In the genomic region with DNA sequence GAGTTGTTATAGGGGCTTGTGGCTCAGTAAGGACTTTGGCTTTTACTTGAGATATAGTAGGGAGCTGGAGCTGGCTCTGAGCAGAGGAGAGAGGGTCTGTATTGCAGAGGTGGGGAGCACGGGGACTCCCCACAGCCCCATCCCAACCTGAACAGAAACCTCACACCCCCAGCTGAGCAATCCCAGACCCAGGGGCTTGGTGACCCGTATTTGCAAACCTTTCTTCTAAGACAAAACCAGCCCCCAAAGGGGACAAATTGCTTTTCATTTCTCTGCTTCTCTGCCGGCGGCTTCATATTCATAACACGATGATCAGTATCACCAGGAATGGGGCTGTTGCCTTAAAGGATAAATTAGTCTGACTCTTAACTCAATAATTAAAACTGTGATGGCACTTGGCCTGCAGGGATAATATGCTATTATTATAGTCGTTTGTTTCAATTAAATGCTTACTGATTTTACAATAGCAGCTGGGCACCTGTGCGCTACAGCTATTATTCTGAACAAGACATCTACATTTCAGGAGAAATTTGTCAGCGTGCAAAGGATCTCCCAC, we compare ENCODE assay signal across 27 cellular contexts.
A peak's percentile ranks its signal among the peaks of the same experiment; 100 is the strongest.
DNase-seq lines count a peak whose midpoint lies in the region; ATAC-seq and TF ChIP-seq lines count a peak whose summit lies in the region.
"Had no signal": no experiment of that assay in that cellular context is flagged by ENCODE, and none has a peak within 500 bp of the region (broad histone marks: within the 10 kb centered on the region; RNA-seq: fewer than 3 reads in every experiment).

No MANE protein-coding gene starts in this region.

- peak overlapping the region; percentile 53 for H3K4me2 ChIP-seq in Loucy (ENCODE audit: low read depth, low read length, poor library complexity, severe bottlenecking)

- H4K20me1 ChIP-seq in Loucy (ENCODE audit: insufficient read depth, low read length, poor library complexity, severe bottlenecking): no peaks in the 10 kb centered on the region

- no peak for TF ChIP-seq CTCF in Loucy (conservative IDR thresholded peaks at IDR 0.05; ENCODE audit: low read length)

- H3K9me3 Mint-ChIP-seq in activated naive CD4-positive, alpha-beta T cell treated with anti-CD3 and anti-CD28 coated beads, Interleukin-2, amount 50 U/mL, for 24 hours: no peaks in the 10 kb centered on the region
- H3K9me3 Mint-ChIP-seq in stimulated activated naive CD8-positive, alpha-beta T cell treated with anti-CD3 and anti-CD28 coated beads, Interleukin-15, amount 100 ng/mL, for 72 hours: peaks cover 8 to 9% of the 10 kb centered on the region in 2 donors
- peaks cover 0 to 3% of the 10 kb centered on the region in 2 donors for H3K9me3 Mint-ChIP-seq in stimulated activated naive B cell treated with anti-CD40 and anti-IgM and Interleukin-4, amounts not matched to agents 10 μg/mL and 1 μg/mL and 100 μg/mL, for 72 hours

- peak overlapping the region; percentile 64 for H3K9ac ChIP-seq in Loucy (ENCODE audit: low read depth, low read length, poor library complexity, severe bottlenecking)
- H3K9ac ChIP-seq: BLaER1 treated with 17β-estradiol and CSF1 and Interleukin-3, amounts not matched to agents 10 nM and 100 nM had no signal

- H3K27me3 ChIP-seq in Loucy (ENCODE audit: insufficient read depth, low read length, poor library complexity, severe bottlenecking): no peaks in the 10 kb centered on the region

- peaks cover 2% of the 10 kb centered on the region for H3K27me3 Mint-ChIP-seq in activated naive CD4-positive, alpha-beta T cell treated with anti-CD3 and anti-CD28 coated beads, Interleukin-2, amount 50 U/mL, for 24 hours
- H3K27me3 Mint-ChIP-seq in stimulated activated naive CD8-positive, alpha-beta T cell treated with anti-CD3 and anti-CD28 coated beads, Interleukin-15, amount 100 ng/mL, for 72 hours: peaks cover 65% of the 10 kb centered on the region
- H3K27me3 Mint-ChIP-seq in stimulated activated naive B cell treated with anti-CD40 and anti-IgM and Interleukin-4, amounts not matched to agents 10 μg/mL and 1 μg/mL and 100 μg/mL, for 72 hours: peaks cover 41 to 44% of the 10 kb centered on the region in 2 donors

- H3K79me2 ChIP-seq in Loucy (ENCODE audit: insufficient read depth, low read length): no peaks in the 10 kb centered on the region

- no peak overlapping the region for H2AFZ ChIP-seq in Loucy (ENCODE audit: low read length)

- no peak for ATAC-seq in stimulated activated naive CD8-positive, alpha-beta T cell treated with anti-CD3 and anti-CD28 coated beads, Interleukin-15, amount 100 ng/mL, for 72 hours
- no peak for ATAC-seq in GM19328 (IDR thresholded peaks at IDR 0.05; ENCODE audit: unreplicated experiment)
- ATAC-seq in stimulated activated naive B cell treated with anti-CD40 and anti-IgM and Interleukin-4, amounts not matched to agents 10 μg/mL and 1 μg/mL and 100 μg/mL, for 72 hours (replicated peaks): no peak
- ATAC-seq: HepG2, T-helper 17 cell had no signal

- no peaks in the 10 kb centered on the region for H3K36me3 ChIP-seq in Loucy (ENCODE audit: insufficient read depth, low read length)
- H3K36me3 ChIP-seq: BLaER1 treated with 17β-estradiol and CSF1 and Interleukin-3, amounts not matched to agents 10 nM and 100 nM; neutrophil; thoracic aorta had no signal

- no peak overlapping the region for H3K4me3 Mint-ChIP-seq in activated naive CD4-positive, alpha-beta T cell treated with anti-CD3 and anti-CD28 coated beads, Interleukin-2, amount 50 U/mL, for 24 hours
- peak overlapping the region in 1 of 2 donors; percentile 32 for H3K4me3 Mint-ChIP-seq in stimulated activated naive CD8-positive, alpha-beta T cell treated with anti-CD3 and anti-CD28 coated beads, Interleukin-15, amount 100 ng/mL, for 72 hours
- no peak overlapping the region for H3K4me3 Mint-ChIP-seq in stimulated activated naive B cell treated with anti-CD40 and anti-IgM and Interleukin-4, amounts not matched to agents 10 μg/mL and 1 μg/mL and 100 μg/mL, for 72 hours
- H3K4me3 Mint-ChIP-seq: activated naive CD4-positive, alpha-beta T cell treated with anti-CD3 and anti-CD28 coated beads, Interleukin-2, amount 10 ng/mL, durations not matched to agents 7 days and 5 days; activated T-helper 1 cell treated with anti-CD3 and anti-CD28 coated beads, Interleukin-12 subunit alpha, Interleukin-12 subunit beta, Interleukin-2, Interleukin-4 antibody, amounts not matched to agents 30 ng/mL and 10 ng/mL and 1 ng/mL, durations not matched to agents 14 hours and 24 hours and 36 hours; naive B cell; T-helper 17 cell had no signal

- no peaks in the 10 kb centered on the region for H3K9me2 ChIP-seq in Loucy (replicated peaks; ENCODE audit: low read depth, low read length)

- H3K4me1 ChIP-seq in Loucy (ENCODE audit: insufficient read depth, low read length, poor library complexity, severe bottlenecking): peaks cover 86% of the 10 kb centered on the region

- no peaks in the 10 kb centered on the region for H3K36me3 Mint-ChIP-seq in activated naive CD4-positive, alpha-beta T cell treated with anti-CD3 and anti-CD28 coated beads, Interleukin-2, amount 50 U/mL, for 24 hours
- H3K36me3 Mint-ChIP-seq in stimulated activated naive B cell treated with anti-CD40 and anti-IgM and Interleukin-4, amounts not matched to agents 10 μg/mL and 1 μg/mL and 100 μg/mL, for 72 hours: no peaks in the 10 kb centered on the region
- H3K36me3 Mint-ChIP-seq: activated naive CD4-positive, alpha-beta T cell treated with anti-CD3 and anti-CD28 coated beads, Interleukin-2, amount 10 ng/mL, durations not matched to agents 7 days and 5 days; naive B cell had no signal

- peak overlapping the region; percentile 41 for H3K27ac Mint-ChIP-seq in activated naive CD4-positive, alpha-beta T cell treated with anti-CD3 and anti-CD28 coated beads, Interleukin-2, amount 50 U/mL, for 24 hours
- H3K27ac Mint-ChIP-seq in stimulated activated naive CD8-positive, alpha-beta T cell treated with anti-CD3 and anti-CD28 coated beads, Interleukin-15, amount 100 ng/mL, for 72 hours: peak overlapping the region; percentile 83 to 84
- no peak overlapping the region for H3K27ac Mint-ChIP-seq in stimulated activated naive B cell treated with anti-CD40 and anti-IgM and Interleukin-4, amounts not matched to agents 10 μg/mL and 1 μg/mL and 100 μg/mL, for 72 hours
- H3K27ac Mint-ChIP-seq: activated naive CD4-positive, alpha-beta T cell treated with anti-CD3 and anti-CD28 coated beads, Interleukin-2, amount 10 ng/mL, durations not matched to agents 7 days and 5 days; activated T-helper 1 cell treated with anti-CD3 and anti-CD28 coated beads, Interleukin-12 subunit alpha, Interleukin-12 subunit beta, Interleukin-2, Interleukin-4 antibody, amounts not matched to agents 30 ng/mL and 10 ng/mL and 1 ng/mL, durations not matched to agents 14 hours and 24 hours and 36 hours; naive B cell; progenitor cell of endocrine pancreas; T-helper 17 cell had no signal

- peak overlapping the region; percentile 53 for H3K4me3 ChIP-seq in Loucy (ENCODE audit: low read length, poor library complexity, severe bottlenecking)
- H3K4me3 ChIP-seq: BLaER1 treated with 17β-estradiol and CSF1 and Interleukin-3, amounts not matched to agents 10 nM and 100 nM; dorsolateral prefrontal cortex; thoracic aorta had no signal

- no peak for DNase-seq in activated naive CD4-positive, alpha-beta T cell (lab: John Stamatoyannopoulos, UW)
- peak; percentile 26 for DNase-seq in ecto neural progenitor cell (ENCODE audit: low spot score)
- DNase-seq in stimulated activated naive CD8-positive, alpha-beta T cell treated with anti-CD3 and anti-CD28 coated beads, Interleukin-15, amount 100 ng/mL, for 72 hours: no peak
- no peak for DNase-seq in stimulated activated naive B cell treated with anti-CD40 and anti-IgM and Interleukin-4, amounts not matched to agents 10 μg/mL and 1 μg/mL and 100 μg/mL, for 72 hours
- DNase-seq: activated CD4-positive, alpha-beta T cell treated with anti-CD3 and anti-CD28 coated beads, Interleukin-2, amount 50 U/mL, for 4 hours; activated CD4-positive, CD25-positive, alpha-beta regulatory T cell; activated naive CD4-positive, alpha-beta T cell treated with anti-CD3 and anti-CD28 coated beads, Interleukin-2, amount 10 ng/mL, durations not matched to agents 7 days and 5 days; DMS153; dorsolateral prefrontal cortex; HCEC 1CT; Kasumi-1; midbrain; naive B cell; NCI-H2107; NCI-H446 treated with DMSO at 0.1 percent for 48 hours; NCI-H774; stimulated activated naive CD4-positive, alpha-beta T cell; T-helper 17 cell had no signal

- H3K9me3 ChIP-seq in Loucy (ENCODE audit: insufficient read depth, low read depth, low read length): no peaks in the 10 kb centered on the region; the same call in 1 of the 2 replicates
- H3K9me3 ChIP-seq: neutrophil, thoracic aorta had no signal

- H3K4me1 Mint-ChIP-seq in activated naive CD4-positive, alpha-beta T cell treated with anti-CD3 and anti-CD28 coated beads, Interleukin-2, amount 50 U/mL, for 24 hours: peaks cover 55% of the 10 kb centered on the region
- peaks cover 75% of the 10 kb centered on the region for H3K4me1 Mint-ChIP-seq in stimulated activated naive CD8-positive, alpha-beta T cell treated with anti-CD3 and anti-CD28 coated beads, Interleukin-15, amount 100 ng/mL, for 72 hours
- H3K4me1 Mint-ChIP-seq in stimulated activated naive B cell treated with anti-CD40 and anti-IgM and Interleukin-4, amounts not matched to agents 10 μg/mL and 1 μg/mL and 100 μg/mL, for 72 hours: peaks cover 0 to 6% of the 10 kb centered on the region in 2 donors

- H3F3A ChIP-seq in Loucy (ENCODE audit: low read depth): peaks cover 14% of the 10 kb centered on the region
